In the genomic region with DNA sequence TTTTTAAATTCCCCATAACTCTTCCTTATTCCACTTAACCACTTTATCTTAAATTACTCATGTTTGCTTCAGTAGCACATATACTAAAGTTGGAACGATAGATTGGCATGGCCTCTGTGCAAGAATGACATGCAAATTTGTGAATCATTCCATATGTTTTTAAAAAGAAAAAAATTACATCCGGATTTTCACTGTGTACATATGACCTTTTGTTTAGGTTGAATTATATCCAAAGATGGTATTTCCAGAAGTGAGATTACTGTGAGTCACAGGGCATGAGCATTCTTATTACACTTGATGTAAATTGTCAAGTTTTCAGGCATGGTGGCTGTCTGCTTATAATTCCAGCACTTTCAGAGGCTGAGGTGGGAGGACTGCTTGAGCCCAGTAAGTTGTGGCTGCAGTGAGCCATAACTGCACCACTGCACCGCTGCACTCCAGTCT, we compare ENCODE assay signal across 7 cellular contexts.
A peak's percentile ranks its signal among the peaks of the same experiment; 100 is the strongest.
DNase-seq lines count a peak whose midpoint lies in the region; FAIRE-seq and TF ChIP-seq lines count a peak whose summit lies in the region.
"Not testable (repeated sequence)": the region's sequence is repeated elsewhere in the genome, so short reads cannot be mapped to it uniquely, and the experiment has no call there.

No MANE protein-coding gene starts in this region.

- not testable (repeated sequence) for BruUV-seq in PC-9 (replicated peaks; lab: Mats Ljungman, UMichigan)

- H3K9ac ChIP-seq in astrocyte (ENCODE audit: low read length), result not testable (repeated sequence)

- H2AFZ ChIP-seq in PC-9; astrocyte (ENCODE audit: low read depth, low read length): not testable (repeated sequence)

- intact Hi-C loops in PC-9 (cut with micrococcal nuclease; ENCODE audit: unreplicated experiment), result not testable (repeated sequence)

- TF ChIP-seq CTCF in PC-9 (conservative IDR thresholded peaks at IDR 0.05); astrocyte (IDR thresholded peaks at IDR 0.05; ENCODE audit: insufficient read depth, low read depth, low read length); fibroblast of the aortic adventitia (IDR thresholded peaks at IDR 0.05; ENCODE audit: insufficient read depth, low read length): not testable (repeated sequence)

- in situ Hi-C loops in Caki2 (cut with HindIII; ENCODE audit: low pct_unique_long_range_greater_than_20kb, low sequenced_read_pairs), result not testable (repeated sequence)

- not testable (repeated sequence) for H3K9me3 Mint-ChIP-seq in astrocyte (ENCODE audit: unreplicated experiment)

- H3K27me3 Mint-ChIP-seq in astrocyte (ENCODE audit: low read depth, unreplicated experiment), result not testable (repeated sequence)

- H3K79me2 ChIP-seq in PC-9 (ENCODE audit: low read depth); astrocyte (ENCODE audit: insufficient read depth, low read length): not testable (repeated sequence)

- not testable (repeated sequence) for H3K4me3 Mint-ChIP-seq in astrocyte (ENCODE audit: unreplicated experiment)

- FAIRE-seq in astrocyte (lab: Jason Lieb, UNC), result peak; percentile 66

- peak overlapping the region; percentile 25; the same call in 1 of the 2 replicates for H3K27ac ChIP-seq in PC-9
- H3K27ac ChIP-seq in astrocyte (ENCODE audit: low read depth, low read length), result peak overlapping the region; percentile 3

- DNase-seq in Caki2 (ENCODE audit: low read depth), result peak; percentile 52
- peak; percentile 87 for DNase-seq in HCEC 1CT
- DNase-seq in PC-9, result peak in 1 of 2 experiments; percentile 62
- peak; percentile 58 for DNase-seq in astrocyte (ENCODE audit: low read depth)
- DNase-seq in dermis microvascular lymphatic vessel endothelial cell (ENCODE audit: low read depth in 2 of 2), result peak; percentile 1 to 63
- peak; percentile 72 for DNase-seq in fibroblast of the aortic adventitia (ENCODE audit: low read depth)
- peak; percentile 33 to 63 for DNase-seq in lung microvascular endothelial cell (ENCODE audit: low read depth in 2 of 2)

- CTCF ChIA-PET in PC-9 (lab: Charles Lee), result not testable (repeated sequence)

- H3K4me2 ChIP-seq in PC-9, result 0 out of 2 replicates have a peak overlapping the region, but pooled peaks have one; percentile 13
- not testable (repeated sequence) for H3K4me2 ChIP-seq in astrocyte (ENCODE audit: low read length)

- POLR2A ChIA-PET in PC-9 (lab: Charles Lee; ENCODE audit: unreplicated experiment), result not testable (repeated sequence)

- H4K20me1 ChIP-seq in PC-9 (ENCODE audit: insufficient read depth); astrocyte (ENCODE audit: insufficient read depth, low read length): not testable (repeated sequence)

- not testable (repeated sequence) for H3K9me2 ChIP-seq in PC-9 (ENCODE audit: insufficient read depth)

- H3K4me1 ChIP-seq in PC-9 (replicated peaks; ENCODE audit: insufficient read depth) (peaks cover 10% of the 10 kb centered on the region), astrocyte (ENCODE audit: insufficient read depth, low read length) (peaks cover 11% of the 10 kb centered on the region)

- H3K4me3 ChIP-seq in PC-9; astrocyte (ENCODE audit: insufficient read depth, low read depth, low read length); fibroblast of the aortic adventitia (ENCODE audit: low read depth, low read length): not testable (repeated sequence)

- not testable (repeated sequence) for H3K27ac Mint-ChIP-seq in astrocyte (ENCODE audit: unreplicated experiment)

- H3K27me3 ChIP-seq in PC-9 (ENCODE audit: insufficient read depth, low read depth); astrocyte (ENCODE audit: insufficient read depth, low read length): not testable (repeated sequence)

- not testable (repeated sequence) for H3K36me3 ChIP-seq in PC-9 (ENCODE audit: low read depth); astrocyte (ENCODE audit: insufficient read depth, low read length)

- H3K4me1 Mint-ChIP-seq in astrocyte (ENCODE audit: low read depth, unreplicated experiment), result not testable (repeated sequence)

- not testable (repeated sequence) for H3F3A ChIP-seq in PC-9 (ENCODE audit: insufficient read depth, low read depth)

- not testable (repeated sequence) for H3K9me3 ChIP-seq in PC-9 (ENCODE audit: insufficient read depth, low read depth); astrocyte (ENCODE audit: insufficient read depth, low read depth, low read length)

- H3K36me3 Mint-ChIP-seq in astrocyte (ENCODE audit: low read depth, unreplicated experiment), result peaks cover 17% of the 10 kb centered on the region
